ENCODE assay signal across 18 cellular contexts in the genomic region with DNA sequence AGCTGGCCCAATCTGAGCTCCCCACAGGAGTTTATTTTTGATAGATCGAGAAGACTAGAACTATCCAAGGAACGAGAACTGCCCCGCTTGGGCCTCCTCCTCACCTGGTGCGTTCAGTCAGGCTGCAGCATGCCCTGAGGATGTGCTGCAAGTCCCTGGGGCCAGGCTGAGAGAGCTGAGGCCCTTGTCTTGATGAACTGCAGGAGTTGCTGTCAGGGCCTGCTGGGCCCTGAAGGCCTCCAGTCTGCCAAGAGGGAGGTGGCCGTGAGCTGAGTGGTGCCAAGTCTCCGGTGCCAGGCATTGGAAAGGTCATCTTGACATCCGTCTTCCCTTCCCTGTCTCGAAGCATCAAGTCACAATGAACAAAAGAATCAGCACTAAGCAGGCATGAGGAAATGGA.
"Had no signal": no experiment of that assay in that cellular context is flagged by ENCODE, and none has a peak within 500 bp of the region (broad histone marks: within the 10 kb centered on the region; RNA-seq: fewer than 3 reads in every experiment).

No MANE protein-coding gene starts in this region.

- H3K27ac ChIP-seq: cardiac muscle cell, epithelial cell of prostate, skin epidermis, thyroid gland, WERI-Rb-1 had no signal

- H3K9me3 Mint-ChIP-seq: activated CD4-positive, alpha-beta memory T cell treated with anti-CD3 and anti-CD28 coated beads, Interleukin-2, amount 10 ng/mL, durations not matched to agents 7 days and 5 days; activated naive CD8-positive, alpha-beta T cell treated with anti-CD3 and anti-CD28 coated beads for 36 hours; activated T-cell treated with anti-CD3 and anti-CD28 coated beads, Interleukin-2, amount 50 U/mL, for 72 hours; immature natural killer cell; natural killer cell; stimulated activated naive CD8-positive, alpha-beta T cell treated with anti-CD3 and anti-CD28 coated beads, Interleukin-15, amount 100 ng/mL, for 72 hours had no signal

- H3K27ac Mint-ChIP-seq: activated CD4-positive, alpha-beta memory T cell treated with anti-CD3 and anti-CD28 coated beads, Interleukin-2, amount 10 ng/mL, durations not matched to agents 7 days and 5 days; activated CD4-positive, alpha-beta T cell treated with anti-CD3 and anti-CD28 coated beads for 36 hours; activated naive CD8-positive, alpha-beta T cell treated with anti-CD3 and anti-CD28 coated beads for 36 hours; activated T-cell treated with anti-CD3 and anti-CD28 coated beads, Interleukin-2, amount 50 U/mL, for 72 hours; natural killer cell; stimulated activated naive CD8-positive, alpha-beta T cell treated with anti-CD3 and anti-CD28 coated beads, Interleukin-15, amount 100 ng/mL, for 72 hours had no signal

- H3K27me3 ChIP-seq: cardiac muscle cell, thyroid gland had no signal

- DNase-seq: activated CD4-positive, alpha-beta memory T cell treated with anti-CD3 and anti-CD28 coated beads, Interleukin-2, amount 10 ng/mL, durations not matched to agents 7 days and 5 days; activated CD4-positive, alpha-beta T cell treated with anti-CD3 and anti-CD28 coated beads for 36 hours; activated gamma-delta T cell treated with Interleukin-2 at 50 U/mL for 16 hours; activated naive CD8-positive, alpha-beta T cell treated with anti-CD3 and anti-CD28 coated beads for 36 hours; activated T-cell treated with anti-CD3 and anti-CD28 coated beads, Interleukin-2, amount 50 U/mL, for 72 hours; aorta; effector memory CD4-positive, alpha-beta T cell; immature natural killer cell; mucosa of descending colon; natural killer cell; stimulated activated CD4-positive, alpha-beta T cell treated with anti-CD3 and anti-CD28 coated beads, Interleukin-4, amount 100 ng/mL, for 4 hours; stimulated activated naive CD8-positive, alpha-beta T cell treated with anti-CD3 and anti-CD28 coated beads, Interleukin-15, amount 100 ng/mL, for 72 hours; T-helper 1 cell; thyroid gland; WERI-Rb-1 had no signal

- H3K4me1 Mint-ChIP-seq: activated CD4-positive, alpha-beta memory T cell treated with anti-CD3 and anti-CD28 coated beads, Interleukin-2, amount 10 ng/mL, durations not matched to agents 7 days and 5 days; activated CD4-positive, alpha-beta T cell treated with anti-CD3 and anti-CD28 coated beads for 36 hours; activated naive CD8-positive, alpha-beta T cell treated with anti-CD3 and anti-CD28 coated beads for 36 hours; stimulated activated naive CD8-positive, alpha-beta T cell treated with anti-CD3 and anti-CD28 coated beads, Interleukin-15, amount 100 ng/mL, for 72 hours had no signal

- H3K9me3 ChIP-seq: mucosa of descending colon, thyroid gland had no signal

- H3K36me3 Mint-ChIP-seq: activated naive CD8-positive, alpha-beta T cell treated with anti-CD3 and anti-CD28 coated beads for 36 hours; immature natural killer cell; natural killer cell had no signal

- H3K36me3 ChIP-seq: cardiac muscle cell, thyroid gland, WERI-Rb-1 had no signal

- ATAC-seq: activated CD4-positive, alpha-beta T cell treated with anti-CD3 and anti-CD28 coated beads for 36 hours; activated T-cell treated with anti-CD3 and anti-CD28 coated beads, Interleukin-2, amount 50 U/mL, for 72 hours; mucosa of descending colon; natural killer cell; stimulated activated naive CD8-positive, alpha-beta T cell treated with anti-CD3 and anti-CD28 coated beads, Interleukin-15, amount 100 ng/mL, for 72 hours had no signal

- H3K4me3 Mint-ChIP-seq: activated CD4-positive, alpha-beta memory T cell treated with anti-CD3 and anti-CD28 coated beads, Interleukin-2, amount 10 ng/mL, durations not matched to agents 7 days and 5 days; activated CD4-positive, alpha-beta T cell treated with anti-CD3 and anti-CD28 coated beads for 36 hours; activated naive CD8-positive, alpha-beta T cell treated with anti-CD3 and anti-CD28 coated beads for 36 hours; activated T-cell treated with anti-CD3 and anti-CD28 coated beads, Interleukin-2, amount 50 U/mL, for 72 hours; immature natural killer cell; natural killer cell; stimulated activated naive CD8-positive, alpha-beta T cell treated with anti-CD3 and anti-CD28 coated beads, Interleukin-15, amount 100 ng/mL, for 72 hours had no signal

- H3K4me3 ChIP-seq: cardiac muscle cell, mucosa of descending colon, skin epidermis, thyroid gland had no signal

- H3K27me3 Mint-ChIP-seq: activated CD4-positive, alpha-beta memory T cell treated with anti-CD3 and anti-CD28 coated beads, Interleukin-2, amount 10 ng/mL, durations not matched to agents 7 days and 5 days; activated CD4-positive, alpha-beta T cell treated with anti-CD3 and anti-CD28 coated beads for 36 hours; activated naive CD8-positive, alpha-beta T cell treated with anti-CD3 and anti-CD28 coated beads for 36 hours; stimulated activated naive CD8-positive, alpha-beta T cell treated with anti-CD3 and anti-CD28 coated beads, Interleukin-15, amount 100 ng/mL, for 72 hours had no signal
